1 cellular context compared by ENCODE assay signal in the genomic region with DNA sequence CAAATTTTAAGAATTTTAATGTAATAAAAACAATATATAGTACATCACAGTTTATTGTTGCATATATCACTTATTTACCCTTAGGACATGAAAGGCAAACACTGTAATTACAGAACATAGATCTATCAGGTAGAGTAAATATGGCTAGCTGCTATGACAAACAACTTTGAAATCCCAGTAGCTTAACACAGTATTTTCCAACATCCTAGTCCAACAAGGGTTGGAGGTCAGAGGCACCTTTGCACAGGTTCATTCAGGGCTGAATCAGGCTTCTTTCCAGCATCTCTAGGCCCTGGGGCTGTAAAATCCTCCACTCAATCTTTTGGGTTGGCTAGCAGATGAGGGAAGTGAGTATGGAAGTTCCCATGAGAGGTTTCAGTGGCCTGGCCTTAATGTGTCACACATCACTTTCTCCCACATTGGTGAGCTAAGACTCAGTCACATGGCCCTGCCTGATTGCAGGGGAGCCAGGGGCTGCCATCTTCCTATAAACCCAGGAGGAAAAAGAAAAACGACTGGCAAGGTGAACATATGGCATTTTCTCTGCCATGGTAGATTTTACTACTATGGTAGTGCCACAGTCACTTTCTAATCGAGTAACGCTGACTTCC.
TF ChIP-seq lines count a peak whose summit lies in the region.

No MANE protein-coding gene starts in this region.

TF ChIP-seq in WTC11, 78 proteins besides CTCF, POLR2A, EP300 and RAD21 (continued from another document):
- TF ChIP-seq, protein P1, sequence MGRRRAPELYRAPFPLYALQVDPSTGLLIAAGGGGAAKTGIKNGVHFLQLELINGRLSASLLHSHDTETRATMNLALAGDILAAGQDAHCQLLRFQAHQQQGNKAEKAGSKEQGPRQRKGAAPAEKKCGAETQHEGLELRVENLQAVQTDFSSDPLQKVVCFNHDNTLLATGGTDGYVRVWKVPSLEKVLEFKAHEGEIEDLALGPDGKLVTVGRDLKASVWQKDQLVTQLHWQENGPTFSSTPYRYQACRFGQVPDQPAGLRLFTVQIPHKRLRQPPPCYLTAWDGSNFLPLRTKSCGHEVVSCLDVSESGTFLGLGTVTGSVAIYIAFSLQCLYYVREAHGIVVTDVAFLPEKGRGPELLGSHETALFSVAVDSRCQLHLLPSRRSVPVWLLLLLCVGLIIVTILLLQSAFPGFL (CRISPR knock-in tag; IDR thresholded peaks at IDR 0.05; ENCODE audit: borderline replicate concordance): no peak
- TF ChIP-seq TP53 (CRISPR knock-in tag; IDR thresholded peaks at IDR 0.05) (no peak), ZNF396 (CRISPR knock-in tag; IDR thresholded peaks at IDR 0.05; ENCODE audit: borderline replicate concordance) (no peak), FOXK1 (CRISPR knock-in tag; IDR thresholded peaks at IDR 0.05) (no peak), CREB1 (CRISPR knock-in tag; IDR thresholded peaks at IDR 0.05) (no peak), SP1 (CRISPR knock-in tag; conservative IDR thresholded peaks at IDR 0.05) (no peak), NFATC4 (CRISPR knock-in tag; IDR thresholded peaks at IDR 0.05) (no peak)
- TF ChIP-seq, protein P2, sequence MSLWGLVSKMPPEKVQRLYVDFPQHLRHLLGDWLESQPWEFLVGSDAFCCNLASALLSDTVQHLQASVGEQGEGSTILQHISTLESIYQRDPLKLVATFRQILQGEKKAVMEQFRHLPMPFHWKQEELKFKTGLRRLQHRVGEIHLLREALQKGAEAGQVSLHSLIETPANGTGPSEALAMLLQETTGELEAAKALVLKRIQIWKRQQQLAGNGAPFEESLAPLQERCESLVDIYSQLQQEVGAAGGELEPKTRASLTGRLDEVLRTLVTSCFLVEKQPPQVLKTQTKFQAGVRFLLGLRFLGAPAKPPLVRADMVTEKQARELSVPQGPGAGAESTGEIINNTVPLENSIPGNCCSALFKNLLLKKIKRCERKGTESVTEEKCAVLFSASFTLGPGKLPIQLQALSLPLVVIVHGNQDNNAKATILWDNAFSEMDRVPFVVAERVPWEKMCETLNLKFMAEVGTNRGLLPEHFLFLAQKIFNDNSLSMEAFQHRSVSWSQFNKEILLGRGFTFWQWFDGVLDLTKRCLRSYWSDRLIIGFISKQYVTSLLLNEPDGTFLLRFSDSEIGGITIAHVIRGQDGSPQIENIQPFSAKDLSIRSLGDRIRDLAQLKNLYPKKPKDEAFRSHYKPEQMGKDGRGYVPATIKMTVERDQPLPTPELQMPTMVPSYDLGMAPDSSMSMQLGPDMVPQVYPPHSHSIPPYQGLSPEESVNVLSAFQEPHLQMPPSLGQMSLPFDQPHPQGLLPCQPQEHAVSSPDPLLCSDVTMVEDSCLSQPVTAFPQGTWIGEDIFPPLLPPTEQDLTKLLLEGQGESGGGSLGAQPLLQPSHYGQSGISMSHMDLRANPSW (CRISPR knock-in tag; conservative IDR thresholded peaks at IDR 0.05; ENCODE audit: low read depth): no peak
- TF ChIP-seq, protein P3, sequence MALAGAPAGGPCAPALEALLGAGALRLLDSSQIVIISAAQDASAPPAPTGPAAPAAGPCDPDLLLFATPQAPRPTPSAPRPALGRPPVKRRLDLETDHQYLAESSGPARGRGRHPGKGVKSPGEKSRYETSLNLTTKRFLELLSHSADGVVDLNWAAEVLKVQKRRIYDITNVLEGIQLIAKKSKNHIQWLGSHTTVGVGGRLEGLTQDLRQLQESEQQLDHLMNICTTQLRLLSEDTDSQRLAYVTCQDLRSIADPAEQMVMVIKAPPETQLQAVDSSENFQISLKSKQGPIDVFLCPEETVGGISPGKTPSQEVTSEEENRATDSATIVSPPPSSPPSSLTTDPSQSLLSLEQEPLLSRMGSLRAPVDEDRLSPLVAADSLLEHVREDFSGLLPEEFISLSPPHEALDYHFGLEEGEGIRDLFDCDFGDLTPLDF (CRISPR knock-in tag; IDR thresholded peaks at IDR 0.05): no peak
- TF ChIP-seq, protein P4, sequence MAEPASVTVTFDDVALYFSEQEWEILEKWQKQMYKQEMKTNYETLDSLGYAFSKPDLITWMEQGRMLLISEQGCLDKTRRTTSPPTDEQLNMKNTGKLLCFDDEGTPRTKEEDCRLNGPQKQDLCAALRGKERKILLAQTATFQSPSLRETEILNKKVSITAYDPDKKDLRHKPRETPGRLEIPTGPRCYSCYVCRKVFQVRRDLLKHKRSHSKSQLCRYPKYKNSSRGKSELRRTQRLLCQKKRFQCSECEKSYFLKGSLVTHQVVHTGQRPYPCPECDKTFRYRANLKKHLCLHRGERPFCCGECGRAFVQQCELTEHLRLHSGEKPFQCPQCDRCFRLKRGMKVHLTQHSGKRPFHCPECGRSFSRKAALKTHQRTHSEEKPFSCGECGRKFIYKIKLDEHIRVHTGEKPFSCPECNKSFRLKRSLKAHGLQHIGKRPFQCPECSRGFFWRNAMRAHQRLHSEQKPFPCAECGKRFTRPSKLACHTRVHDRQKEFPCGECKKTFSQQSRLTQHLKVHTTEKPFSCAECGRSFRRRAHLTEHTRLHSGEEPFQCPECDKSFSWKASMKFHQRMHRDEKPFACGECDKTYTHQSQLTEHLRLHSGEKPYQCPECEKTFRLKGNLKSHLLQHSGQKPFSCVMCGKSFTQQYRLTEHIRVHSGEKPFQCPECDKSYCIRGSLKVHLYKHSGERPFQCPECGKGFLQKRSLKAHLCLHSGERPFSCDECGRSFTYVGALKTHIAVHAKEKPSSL (CRISPR knock-in tag; conservative IDR thresholded peaks at IDR 0.05): no peak
